Comparison of ENCODE assay signal across 8 cellular contexts in genomic region chr4:87009095-87009648, GRCh38.
DNase-seq lines count a peak whose midpoint lies in the region; ATAC-seq and TF ChIP-seq lines count a peak whose summit lies in the region.
"Had no signal": no experiment of that assay in that cellular context is flagged by ENCODE, and none has a peak within 500 bp of the region (broad histone marks: within the 10 kb centered on the region; RNA-seq: fewer than 3 reads in every experiment).

No MANE protein-coding gene starts in this region.

- peaks cover 77% of the 10 kb centered on the region for H3K79me2 ChIP-seq in GM23338 (replicated peaks; ENCODE audit: insufficient read depth)

- H3K27ac ChIP-seq in GM23338 (ENCODE audit: low read depth) (no peak overlapping the region), SK-N-MC (no peak overlapping the region)

- H3K27ac Mint-ChIP-seq in GM23338: no peak overlapping the region
- peak overlapping the region; percentile 12 for H3K27ac Mint-ChIP-seq in stimulated activated effector memory CD8-positive, alpha-beta T cell treated with anti-CD3 and anti-CD28 coated beads, Interleukin-12 subunit alpha, Interleukin-12 subunit beta, amount 100 ng/mL, for 72 hours

- no peak for ATAC-seq in GM23338
- ATAC-seq in stimulated activated effector memory CD8-positive, alpha-beta T cell treated with anti-CD3 and anti-CD28 coated beads, Interleukin-12 subunit alpha, Interleukin-12 subunit beta, amount 100 ng/mL, for 72 hours: no peak

- H3K4me1 ChIP-seq in GM23338 (ENCODE audit: insufficient read depth): peaks cover 80% of the 10 kb centered on the region

- H3F3A ChIP-seq in GM23338 (replicated peaks; ENCODE audit: low read depth): 0 out of 2 replicates have a peak, but pooled peaks cover 14% of the 10 kb centered on the region

- H3K36me3 ChIP-seq in GM23338 (ENCODE audit: insufficient read depth) (no peaks in the 10 kb centered on the region), SK-N-MC (ENCODE audit: insufficient read depth, low read length) (no peaks in the 10 kb centered on the region)

- H3K27me3 Mint-ChIP-seq in GM23338 (ENCODE audit: insufficient read depth, low read depth, poor library complexity): peaks cover 10% of the 10 kb centered on the region

- no peak overlapping the region for H3K9ac ChIP-seq in SK-N-MC (ENCODE audit: insufficient read length)

- H3K4me3 ChIP-seq in GM23338: no peak overlapping the region
- peak overlapping the region; percentile 32; the same call in 1 of the 2 replicates for H3K4me3 ChIP-seq in SK-N-MC
- H3K4me3 ChIP-seq in fibroblast of villous mesenchyme (ENCODE audit: low read depth, low read length): peak overlapping the region; percentile 16

- H3K4me3 Mint-ChIP-seq in GM23338: no peak overlapping the region
- peak overlapping the region; percentile 91 for H3K4me3 Mint-ChIP-seq in stimulated activated effector memory CD8-positive, alpha-beta T cell treated with anti-CD3 and anti-CD28 coated beads, Interleukin-12 subunit alpha, Interleukin-12 subunit beta, amount 100 ng/mL, for 72 hours

- H3K36me3 Mint-ChIP-seq in GM23338 (ENCODE audit: low read depth): no peaks in the 10 kb centered on the region
- peaks cover 29% of the 10 kb centered on the region for H3K36me3 Mint-ChIP-seq in stimulated activated effector memory CD8-positive, alpha-beta T cell treated with anti-CD3 and anti-CD28 coated beads, Interleukin-12 subunit alpha, Interleukin-12 subunit beta, amount 100 ng/mL, for 72 hours

- peak overlapping the region; percentile 85 for H3K4me2 ChIP-seq in GM23338

- H4K20me1 ChIP-seq in GM23338 (replicated peaks; ENCODE audit: insufficient read depth): peaks cover 15% of the 10 kb centered on the region

- no peaks in the 10 kb centered on the region for H3K9me3 ChIP-seq in SK-N-MC (ENCODE audit: low read depth, low read length)

- no peak overlapping the region for H2AFZ ChIP-seq in GM23338

- H3K9me3 Mint-ChIP-seq in GM23338: no peaks in the 10 kb centered on the region
- no peaks in the 10 kb centered on the region for H3K9me3 Mint-ChIP-seq in stimulated activated effector memory CD8-positive, alpha-beta T cell treated with anti-CD3 and anti-CD28 coated beads, Interleukin-12 subunit alpha, Interleukin-12 subunit beta, amount 100 ng/mL, for 72 hours

- H3K27me3 ChIP-seq in GM23338 (ENCODE audit: insufficient read depth): peaks cover 11% of the 10 kb centered on the region

- TF ChIP-seq CTCF in GM23338 (conservative IDR thresholded peaks at IDR 0.05; ENCODE audit: low read depth in 2 of 2) (no peak), fibroblast of villous mesenchyme (IDR thresholded peaks at IDR 0.05; ENCODE audit: insufficient read depth, low read depth, low read length) (no peak)

- no peaks in the 10 kb centered on the region for H3K9me2 ChIP-seq in GM23338 (ENCODE audit: insufficient read depth)

- H3K4me1 Mint-ChIP-seq in GM23338: peaks cover 75% of the 10 kb centered on the region
- peaks cover 59% of the 10 kb centered on the region for H3K4me1 Mint-ChIP-seq in stimulated activated effector memory CD8-positive, alpha-beta T cell treated with anti-CD3 and anti-CD28 coated beads, Interleukin-12 subunit alpha, Interleukin-12 subunit beta, amount 100 ng/mL, for 72 hours

- DNase-seq in GM23338 (ENCODE audit: low spot score): no peak
- no peak for DNase-seq in SK-N-MC (ENCODE audit: low read depth, low spot score)
- no peak for DNase-seq in fibroblast of villous mesenchyme (ENCODE audit: low read depth)
- no peak for DNase-seq in stimulated activated effector memory CD8-positive, alpha-beta T cell treated with anti-CD3 and anti-CD28 coated beads, Interleukin-12 subunit alpha, Interleukin-12 subunit beta, amount 100 ng/mL, for 72 hours (ENCODE audit: low spot score in 2 of 2)
- DNase-seq in stimulated activated CD4-positive, alpha-beta T cell treated with anti-CD3 and anti-CD28 coated beads, Interleukin-4, amount 100 ng/mL, for 1 hour: no peak
- no peak for DNase-seq in ureter (ENCODE audit: low spot score)
- no peak for DNase-seq in NCI-H526 treated with DMSO at 0.1 percent for 48 hours (lab: John Stamatoyannopoulos, UW)
- DNase-seq: T1000 had no signal

TF ChIP-seq in GM23338, 12 proteins besides CTCF, POLR2A, EP300 and RAD21 (continues in another document):
- TF ChIP-seq, protein P1, sequence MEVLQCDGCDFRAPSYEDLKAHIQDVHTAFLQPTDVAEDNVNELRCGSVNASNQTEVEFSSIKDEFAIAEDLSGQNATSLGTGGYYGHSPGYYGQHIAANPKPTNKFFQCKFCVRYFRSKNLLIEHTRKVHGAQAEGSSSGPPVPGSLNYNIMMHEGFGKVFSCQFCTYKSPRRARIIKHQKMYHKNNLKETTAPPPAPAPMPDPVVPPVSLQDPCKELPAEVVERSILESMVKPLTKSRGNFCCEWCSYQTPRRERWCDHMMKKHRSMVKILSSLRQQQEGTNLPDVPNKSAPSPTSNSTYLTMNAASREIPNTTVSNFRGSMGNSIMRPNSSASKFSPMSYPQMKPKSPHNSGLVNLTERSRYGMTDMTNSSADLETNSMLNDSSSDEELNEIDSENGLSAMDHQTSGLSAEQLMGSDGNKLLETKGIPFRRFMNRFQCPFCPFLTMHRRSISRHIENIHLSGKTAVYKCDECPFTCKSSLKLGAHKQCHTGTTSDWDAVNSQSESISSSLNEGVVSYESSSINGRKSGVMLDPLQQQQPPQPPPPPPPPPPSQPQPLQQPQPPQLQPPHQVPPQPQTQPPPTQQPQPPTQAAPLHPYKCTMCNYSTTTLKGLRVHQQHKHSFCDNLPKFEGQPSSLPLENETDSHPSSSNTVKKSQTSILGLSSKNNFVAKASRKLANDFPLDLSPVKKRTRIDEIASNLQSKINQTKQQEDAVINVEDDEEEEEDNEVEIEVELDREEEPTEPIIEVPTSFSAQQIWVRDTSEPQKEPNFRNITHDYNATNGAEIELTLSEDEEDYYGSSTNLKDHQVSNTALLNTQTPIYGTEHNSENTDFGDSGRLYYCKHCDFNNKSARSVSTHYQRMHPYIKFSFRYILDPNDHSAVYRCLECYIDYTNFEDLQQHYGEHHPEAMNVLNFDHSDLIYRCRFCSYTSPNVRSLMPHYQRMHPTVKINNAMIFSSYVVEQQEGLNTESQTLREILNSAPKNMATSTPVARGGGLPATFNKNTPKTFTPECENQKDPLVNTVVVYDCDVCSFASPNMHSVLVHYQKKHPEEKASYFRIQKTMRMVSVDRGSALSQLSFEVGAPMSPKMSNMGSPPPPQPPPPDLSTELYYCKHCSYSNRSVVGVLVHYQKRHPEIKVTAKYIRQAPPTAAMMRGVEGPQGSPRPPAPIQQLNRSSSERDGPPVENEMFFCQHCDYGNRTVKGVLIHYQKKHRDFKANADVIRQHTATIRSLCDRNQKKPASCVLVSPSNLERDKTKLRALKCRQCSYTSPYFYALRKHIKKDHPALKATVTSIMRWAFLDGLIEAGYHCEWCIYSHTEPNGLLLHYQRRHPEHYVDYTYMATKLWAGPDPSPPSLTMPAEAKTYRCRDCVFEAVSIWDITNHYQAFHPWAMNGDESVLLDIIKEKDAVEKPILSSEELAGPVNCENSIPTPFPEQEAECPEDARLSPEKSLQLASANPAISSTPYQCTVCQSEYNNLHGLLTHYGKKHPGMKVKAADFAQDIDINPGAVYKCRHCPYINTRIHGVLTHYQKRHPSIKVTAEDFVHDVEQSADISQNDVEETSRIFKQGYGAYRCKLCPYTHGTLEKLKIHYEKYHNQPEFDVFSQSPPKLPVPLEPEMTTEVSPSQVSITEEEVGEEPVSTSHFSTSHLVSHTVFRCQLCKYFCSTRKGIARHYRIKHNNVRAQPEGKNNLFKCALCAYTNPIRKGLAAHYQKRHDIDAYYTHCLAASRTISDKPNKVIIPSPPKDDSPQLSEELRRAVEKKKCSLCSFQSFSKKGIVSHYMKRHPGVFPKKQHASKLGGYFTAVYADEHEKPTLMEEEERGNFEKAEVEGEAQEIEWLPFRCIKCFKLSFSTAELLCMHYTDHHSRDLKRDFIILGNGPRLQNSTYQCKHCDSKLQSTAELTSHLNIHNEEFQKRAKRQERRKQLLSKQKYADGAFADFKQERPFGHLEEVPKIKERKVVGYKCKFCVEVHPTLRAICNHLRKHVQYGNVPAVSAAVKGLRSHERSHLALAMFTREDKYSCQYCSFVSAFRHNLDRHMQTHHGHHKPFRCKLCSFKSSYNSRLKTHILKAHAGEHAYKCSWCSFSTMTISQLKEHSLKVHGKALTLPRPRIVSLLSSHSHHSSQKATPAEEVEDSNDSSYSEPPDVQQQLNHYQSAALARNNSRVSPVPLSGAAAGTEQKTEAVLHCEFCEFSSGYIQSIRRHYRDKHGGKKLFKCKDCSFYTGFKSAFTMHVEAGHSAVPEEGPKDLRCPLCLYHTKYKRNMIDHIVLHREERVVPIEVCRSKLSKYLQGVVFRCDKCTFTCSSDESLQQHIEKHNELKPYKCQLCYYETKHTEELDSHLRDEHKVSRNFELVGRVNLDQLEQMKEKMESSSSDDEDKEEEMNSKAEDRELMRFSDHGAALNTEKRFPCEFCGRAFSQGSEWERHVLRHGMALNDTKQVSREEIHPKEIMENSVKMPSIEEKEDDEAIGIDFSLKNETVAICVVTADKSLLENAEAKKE (CRISPR knock-in tag; IDR thresholded peaks at IDR 0.05): no peak
- no peak for TF ChIP-seq POLR2AphosphoS5 (IDR thresholded peaks at IDR 0.05; ENCODE audit: low read depth)
- TF ChIP-seq, protein P2, sequence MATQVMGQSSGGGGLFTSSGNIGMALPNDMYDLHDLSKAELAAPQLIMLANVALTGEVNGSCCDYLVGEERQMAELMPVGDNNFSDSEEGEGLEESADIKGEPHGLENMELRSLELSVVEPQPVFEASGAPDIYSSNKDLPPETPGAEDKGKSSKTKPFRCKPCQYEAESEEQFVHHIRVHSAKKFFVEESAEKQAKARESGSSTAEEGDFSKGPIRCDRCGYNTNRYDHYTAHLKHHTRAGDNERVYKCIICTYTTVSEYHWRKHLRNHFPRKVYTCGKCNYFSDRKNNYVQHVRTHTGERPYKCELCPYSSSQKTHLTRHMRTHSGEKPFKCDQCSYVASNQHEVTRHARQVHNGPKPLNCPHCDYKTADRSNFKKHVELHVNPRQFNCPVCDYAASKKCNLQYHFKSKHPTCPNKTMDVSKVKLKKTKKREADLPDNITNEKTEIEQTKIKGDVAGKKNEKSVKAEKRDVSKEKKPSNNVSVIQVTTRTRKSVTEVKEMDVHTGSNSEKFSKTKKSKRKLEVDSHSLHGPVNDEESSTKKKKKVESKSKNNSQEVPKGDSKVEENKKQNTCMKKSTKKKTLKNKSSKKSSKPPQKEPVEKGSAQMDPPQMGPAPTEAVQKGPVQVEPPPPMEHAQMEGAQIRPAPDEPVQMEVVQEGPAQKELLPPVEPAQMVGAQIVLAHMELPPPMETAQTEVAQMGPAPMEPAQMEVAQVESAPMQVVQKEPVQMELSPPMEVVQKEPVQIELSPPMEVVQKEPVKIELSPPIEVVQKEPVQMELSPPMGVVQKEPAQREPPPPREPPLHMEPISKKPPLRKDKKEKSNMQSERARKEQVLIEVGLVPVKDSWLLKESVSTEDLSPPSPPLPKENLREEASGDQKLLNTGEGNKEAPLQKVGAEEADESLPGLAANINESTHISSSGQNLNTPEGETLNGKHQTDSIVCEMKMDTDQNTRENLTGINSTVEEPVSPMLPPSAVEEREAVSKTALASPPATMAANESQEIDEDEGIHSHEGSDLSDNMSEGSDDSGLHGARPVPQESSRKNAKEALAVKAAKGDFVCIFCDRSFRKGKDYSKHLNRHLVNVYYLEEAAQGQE (IDR thresholded peaks at IDR 0.05; ENCODE audit: unreplicated experiment): no peak
